In the genomic region with DNA sequence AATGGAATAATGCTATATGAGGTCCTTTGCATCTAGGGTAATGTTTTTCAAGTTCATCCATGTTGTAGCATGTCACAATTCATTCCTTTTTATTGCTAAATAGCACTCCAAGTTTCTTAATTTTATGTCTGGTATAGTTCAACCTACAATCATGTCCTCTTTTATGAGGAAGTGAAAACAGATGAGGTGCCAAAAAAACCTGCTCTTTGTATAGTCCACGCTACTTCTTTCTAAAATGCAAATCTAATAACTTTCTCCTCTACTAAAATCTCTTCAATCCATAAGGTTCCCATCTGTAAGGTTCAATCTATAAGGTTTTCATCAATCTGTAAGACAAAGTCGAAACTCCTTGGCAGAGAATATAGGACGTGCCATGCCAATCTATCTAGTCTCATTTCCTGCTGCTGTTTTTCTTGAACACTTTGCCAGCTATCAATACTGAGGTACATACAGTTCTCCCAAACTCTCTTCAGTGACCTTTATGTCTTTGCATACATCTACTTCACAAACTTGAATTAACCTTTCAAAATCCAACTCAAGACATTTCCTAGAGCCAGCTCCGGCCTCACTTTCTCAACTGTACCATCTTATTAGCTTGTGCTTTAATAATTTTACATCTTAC, we compare ENCODE assay signal across 13 cellular contexts. TPM values are rescaled to one million over a fixed set of nuclear protein-coding genes. Genes with fewer than 3 reads are reported as not detected.
DNase-seq lines count a peak whose midpoint lies in the region; ATAC-seq, FAIRE-seq and TF ChIP-seq lines count a peak whose summit lies in the region.
"Had no signal": no experiment of that assay in that cellular context is flagged by ENCODE, and none has a peak within 500 bp of the region (broad histone marks: within the 10 kb centered on the region; RNA-seq: fewer than 3 reads in every experiment).

No MANE protein-coding gene starts in this region.

- peak; percentile 25 for DNase-seq in GM12865 (ENCODE audit: low read depth)
- DNase-seq in astrocyte (ENCODE audit: low read depth), result no peak
- DNase-seq in NCI-H1694 (lab: John Stamatoyannopoulos, UW), result no peak
- DNase-seq in posterior cingulate gyrus, result no peak
- DNase-seq in iPS-NIHi7 (ENCODE audit: extremely low spot score), result no peak
- DNase-seq in WERI-Rb-1, result no peak
- DNase-seq: activated CD4-positive, alpha-beta T cell treated with anti-CD3 and anti-CD28 coated beads, Interleukin-2, amount 50 U/mL, for 48 hours; NCI-H1105 had no signal

- no peaks in the 10 kb centered on the region for H3K27me3 Mint-ChIP-seq in astrocyte (ENCODE audit: low read depth, unreplicated experiment)
- H3K27me3 Mint-ChIP-seq: progenitor cell of endocrine pancreas had no signal

- H3K27me3 ChIP-seq in astrocyte (ENCODE audit: insufficient read depth, low read length) (no peaks in the 10 kb centered on the region), WERI-Rb-1 (ENCODE audit: insufficient read depth, low read depth, severe bottlenecking) (no peaks in the 10 kb centered on the region)
- H3K27me3 ChIP-seq: vagina had no signal

- peak; percentile 47 for ATAC-seq in GM19328 (IDR thresholded peaks at IDR 0.05; ENCODE audit: unreplicated experiment)
- ATAC-seq in HG03060 (IDR thresholded peaks at IDR 0.05; ENCODE audit: low read depth, unreplicated experiment), result peak; percentile 52
- ATAC-seq: esophagus mucosa had no signal

- no peak overlapping the region for H3K4me3 Mint-ChIP-seq in astrocyte (ENCODE audit: unreplicated experiment)

- TF ChIP-seq CTCF in GM12865 (IDR thresholded peaks at IDR 0.05; ENCODE audit: insufficient read depth, low read depth, low read length, missing control alignments) (no peak), astrocyte (IDR thresholded peaks at IDR 0.05; ENCODE audit: insufficient read depth, low read depth, low read length) (no peak), WERI-Rb-1 (IDR thresholded peaks at IDR 0.05; ENCODE audit: low read depth, low read length) (no peak)

- H3K36me3 ChIP-seq in astrocyte (ENCODE audit: insufficient read depth, low read length) (peaks cover 16% of the 10 kb centered on the region), WERI-Rb-1 (no peaks in the 10 kb centered on the region)
- H3K36me3 ChIP-seq: vagina had no signal

- H3K9me3 Mint-ChIP-seq in astrocyte (ENCODE audit: unreplicated experiment), result peaks cover 3% of the 10 kb centered on the region

- H3K79me2 ChIP-seq in astrocyte (ENCODE audit: insufficient read depth, low read length), result peaks cover 94% of the 10 kb centered on the region

- H3K27ac ChIP-seq in astrocyte (ENCODE audit: low read depth, low read length), result no peak overlapping the region
- H3K27ac ChIP-seq in WERI-Rb-1, result no peak overlapping the region
- H3K27ac ChIP-seq: vagina had no signal

- H3K9me3 ChIP-seq in astrocyte (ENCODE audit: insufficient read depth, low read depth, low read length), result no peaks in the 10 kb centered on the region
- H3K9me3 ChIP-seq in WERI-Rb-1 (ENCODE audit: severe bottlenecking), result no peaks in the 10 kb centered on the region
- H3K9me3 ChIP-seq: vagina had no signal

- H3K4me1 ChIP-seq in astrocyte (ENCODE audit: insufficient read depth, low read length), result peaks cover 3% of the 10 kb centered on the region

- intact Hi-C loops in posterior cingulate gyrus (cut with DNase I), result no loop called here

- peaks cover 18% of the 10 kb centered on the region for H3K36me3 Mint-ChIP-seq in astrocyte (ENCODE audit: low read depth, unreplicated experiment)

- H3K4me3 ChIP-seq in GM12865 (ENCODE audit: low read depth, low read length) (no peak overlapping the region), astrocyte (ENCODE audit: insufficient read depth, low read depth, low read length) (no peak overlapping the region), WERI-Rb-1 (ENCODE audit: low read depth, low read length) (no peak overlapping the region)
- H3K4me3 ChIP-seq: vagina had no signal

- FAIRE-seq in astrocyte (lab: Jason Lieb, UNC), result peak; percentile 59

- no peak overlapping the region for H2AFZ ChIP-seq in astrocyte (ENCODE audit: low read depth, low read length)

- no peak overlapping the region for H3K27ac Mint-ChIP-seq in astrocyte (ENCODE audit: unreplicated experiment)
- H3K27ac Mint-ChIP-seq: progenitor cell of endocrine pancreas had no signal

- no peak overlapping the region for H3K9ac ChIP-seq in astrocyte (ENCODE audit: low read length)

- peaks cover 75% of the 10 kb centered on the region for H4K20me1 ChIP-seq in astrocyte (ENCODE audit: insufficient read depth, low read length)

- H3K4me2 ChIP-seq in astrocyte (ENCODE audit: low read length), result no peak overlapping the region

- peaks cover 26% of the 10 kb centered on the region for H3K4me1 Mint-ChIP-seq in astrocyte (ENCODE audit: low read depth, unreplicated experiment)

RNA-seq across cellular contexts. Expression of gene INTS6, which starts 33.7 kb away (rescaled TPM):
- 47.6 and 47.9 TPM in 2 replicates for total RNA-seq in astrocyte
